Comparison of ENCODE assay signal across 29 cellular contexts in genomic region chr4:78309352-78309751, GRCh38.
"Had no signal": no experiment of that assay in that cellular context is flagged by ENCODE, and none has a peak within 500 bp of the region (broad histone marks: within the 10 kb centered on the region; RNA-seq: fewer than 3 reads in every experiment).

No MANE protein-coding gene starts in this region.

- H3K4me1 Mint-ChIP-seq: immature natural killer cell, natural killer cell had no signal

- DNase-seq: hypothalamus; immature natural killer cell; kidney; left colon; left ventricle myocardium inferior; mesendoderm; naive B cell; natural killer cell; occipital lobe; stimulated activated CD4-positive, alpha-beta T cell treated with anti-CD3 and anti-CD28 coated beads, Interleukin-12 subunit alpha, Interleukin-12 subunit beta, amount 100 ng/mL, for 4 hours; stimulated activated CD4-positive, alpha-beta T cell treated with anti-CD3 and anti-CD28 coated beads, Interleukin-15, amount 100 ng/mL, for 24 hours; stimulated activated CD4-positive, alpha-beta T cell treated with anti-CD3 and anti-CD28 coated beads, Interleukin-2, amount 100 ng/mL, for 24 hours; stimulated activated CD4-positive, alpha-beta T cell treated with anti-CD3 and anti-CD28 coated beads, Interleukin-4, amount 100 ng/mL, for 1 hour; stimulated activated naive B cell treated with anti-CD40 and anti-IgM and Interleukin-4, amounts not matched to agents 10 μg/mL and 1 μg/mL and 100 μg/mL, for 72 hours; stimulated activated naive CD8-positive, alpha-beta T cell treated with anti-CD3 and anti-CD28 coated beads, Interleukin-15, Interleukin-2, amounts not matched to agents 100 U/mL and 50 U/mL, for 24 hours; stomach; testis; thyroid gland; transverse colon; upper lobe of left lung had no signal

- H3K36me3 Mint-ChIP-seq: immature natural killer cell; naive B cell; natural killer cell; stimulated activated naive B cell treated with anti-CD40 and anti-IgM and Interleukin-4, amounts not matched to agents 10 μg/mL and 1 μg/mL and 100 μg/mL, for 72 hours had no signal

- H2AFZ ChIP-seq: parathyroid adenoma had no signal

- H3K27ac Mint-ChIP-seq: immature natural killer cell; naive B cell; natural killer cell; stimulated activated naive B cell treated with anti-CD40 and anti-IgM and Interleukin-4, amounts not matched to agents 10 μg/mL and 1 μg/mL and 100 μg/mL, for 72 hours had no signal

- H3K36me3 ChIP-seq: left ventricle myocardium inferior, neutrophil, right atrium auricular region, stomach, thyroid gland, transverse colon, upper lobe of left lung, vagina had no signal

- FAIRE-seq: islet of Langerhans, kidney had no signal

- ATAC-seq: left colon; natural killer cell; sciatic nerve; stimulated activated naive B cell treated with anti-CD40 and anti-IgM and Interleukin-4, amounts not matched to agents 10 μg/mL and 1 μg/mL and 100 μg/mL, for 72 hours; stimulated activated naive CD8-positive, alpha-beta T cell treated with anti-CD3 and anti-CD28 coated beads, Interleukin-15, Interleukin-2, amounts not matched to agents 100 U/mL and 50 U/mL, for 24 hours had no signal

- H3K27me3 ChIP-seq: neutrophil, right atrium auricular region, stomach, testis, thyroid gland, transverse colon, upper lobe of left lung, vagina had no signal

- H3K9me3 ChIP-seq: left ventricle myocardium inferior, neutrophil, right atrium auricular region, stomach, testis, thyroid gland, transverse colon, upper lobe of left lung, vagina had no signal

- H3K27ac ChIP-seq: left ventricle myocardium inferior, neutrophil, parathyroid adenoma, right atrium auricular region, stomach, testis, thyroid gland, transverse colon, upper lobe of left lung, vagina had no signal

- H3K4me1 ChIP-seq: left ventricle myocardium inferior, parathyroid adenoma, right atrium auricular region, stomach, testis, thyroid gland, transverse colon, upper lobe of left lung, vagina had no signal

- H3K9ac ChIP-seq: parathyroid adenoma had no signal

- H3K4me3 ChIP-seq: left ventricle myocardium inferior, lung, right atrium auricular region, skin epidermis, stomach, testis, thyroid gland, transverse colon, upper lobe of left lung, vagina had no signal

- H3K79me2 ChIP-seq: parathyroid adenoma had no signal

- H3K4me3 Mint-ChIP-seq: immature natural killer cell; mesothelial cell of epicardium; naive B cell; natural killer cell; stimulated activated naive B cell treated with anti-CD40 and anti-IgM and Interleukin-4, amounts not matched to agents 10 μg/mL and 1 μg/mL and 100 μg/mL, for 72 hours had no signal
